Comparison of ENCODE assay signal across 1 cellular context in the genomic region with DNA sequence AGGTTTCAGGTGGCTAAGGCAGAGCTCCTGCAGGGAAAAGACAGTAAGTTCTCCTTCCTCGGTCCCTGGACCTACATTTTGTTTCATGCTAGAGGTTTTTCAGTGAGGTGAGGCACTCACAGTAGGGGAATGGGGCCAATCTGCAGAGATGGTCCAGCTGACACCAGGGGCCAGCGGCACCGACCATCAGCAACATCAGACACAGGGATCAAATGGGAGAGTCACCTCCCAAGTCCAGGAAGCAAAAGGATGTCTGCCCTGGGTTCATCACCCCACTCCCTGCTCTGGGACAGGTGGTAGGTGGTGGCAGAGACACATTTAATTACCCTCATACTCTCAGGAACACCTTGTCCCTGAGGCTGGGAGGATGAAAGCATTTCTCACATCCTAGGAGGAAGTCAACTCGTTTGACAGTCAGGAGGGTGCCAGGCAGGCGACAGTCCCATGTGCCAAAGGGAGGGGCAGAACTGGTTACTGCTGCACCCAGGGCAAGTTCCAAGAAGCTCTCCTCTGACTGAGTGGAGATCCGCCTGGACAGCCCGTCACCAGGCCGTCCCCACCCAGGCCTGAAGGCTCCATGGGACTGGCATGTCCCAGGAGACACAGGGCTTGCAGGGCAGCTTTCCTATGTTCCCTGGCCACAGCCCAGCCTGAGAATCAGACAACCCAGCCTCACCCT.
TF ChIP-seq lines count a peak whose summit lies in the region.

No MANE protein-coding gene starts in this region.

TF ChIP-seq in liver, 16 proteins besides CTCF, POLR2A, EP300 and RAD21 (continued from another document):
- no peak for TF ChIP-seq REST (IDR thresholded peaks at IDR 0.05)
TF ChIP-seq in liver: peak in this region for 1.
